8 cellular contexts compared by ENCODE assay signal in the genomic region with DNA sequence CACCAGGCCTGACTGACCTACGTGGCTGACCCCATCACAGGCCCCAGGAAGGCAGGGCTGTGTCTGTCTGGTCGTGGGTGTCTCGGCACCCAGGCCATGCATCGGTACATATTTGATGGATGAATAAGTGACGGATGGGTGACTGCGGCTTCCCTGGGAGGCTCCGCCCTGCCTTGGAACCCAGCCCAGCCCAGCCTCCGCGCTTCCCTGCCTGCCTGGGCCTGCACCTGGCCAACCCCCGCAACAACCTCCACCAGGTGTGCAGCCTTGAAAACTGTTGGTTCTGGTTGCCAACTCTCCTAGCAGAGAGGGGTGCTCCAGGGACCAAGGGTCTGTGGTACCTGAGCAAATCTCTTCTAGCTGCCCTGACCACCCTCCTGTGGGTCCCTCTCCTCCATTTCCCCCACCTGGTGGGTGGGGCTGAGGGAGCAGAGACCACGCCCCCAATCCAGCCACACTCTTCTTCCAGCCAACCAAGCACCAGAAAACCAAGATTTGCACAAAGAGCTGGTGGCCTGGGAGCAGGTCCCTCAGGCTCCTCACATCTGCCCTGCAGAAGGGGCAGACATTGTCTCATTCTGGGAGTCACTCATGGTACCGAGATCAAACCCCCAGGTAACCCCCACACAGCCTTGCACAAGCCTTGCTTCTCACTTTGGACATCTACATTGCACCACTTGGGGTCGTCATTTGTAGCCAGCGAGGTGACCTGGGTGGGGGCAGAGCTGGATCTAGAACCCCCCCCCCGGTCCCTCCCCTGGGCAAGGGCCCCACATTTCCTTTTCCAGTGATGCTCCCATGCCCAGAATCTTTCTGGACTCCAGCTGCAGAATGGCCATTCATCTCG.
A peak's percentile ranks its signal among the peaks of the same experiment; 100 is the strongest.
DNase-seq lines count a peak whose midpoint lies in the region; ATAC-seq and TF ChIP-seq lines count a peak whose summit lies in the region.

No MANE protein-coding gene starts in this region.

- H3K27me3 Mint-ChIP-seq in mesothelial cell of epicardium (ENCODE audit: low read depth) = no peaks in the 10 kb centered on the region

- no peaks in the 10 kb centered on the region for H3K36me3 Mint-ChIP-seq in mesothelial cell of epicardium

- no peak for TF ChIP-seq POLR2A in NB4 (IDR thresholded peaks at IDR 0.05; ENCODE audit: extremely low read depth, insufficient read length)

- H3K4me3 ChIP-seq in NB4 (ENCODE audit: low read depth, low read length) = no peak overlapping the region

- H3K4me3 Mint-ChIP-seq in mesothelial cell of epicardium = peak overlapping the region; percentile 36

- peaks cover 43% of the 10 kb centered on the region for H3K4me1 Mint-ChIP-seq in mesothelial cell of epicardium

- ATAC-seq in GM21576 (IDR thresholded peaks at IDR 0.05; ENCODE audit: unreplicated experiment) (no peak), GM21447 (IDR thresholded peaks at IDR 0.05; ENCODE audit: unreplicated experiment) (no peak)

- H3K9me3 Mint-ChIP-seq in mesothelial cell of epicardium = no peaks in the 10 kb centered on the region

- peak overlapping the region; percentile 81 for H3K27ac Mint-ChIP-seq in mesothelial cell of epicardium

- peak; percentile 75 for DNase-seq in COR-L47 (lab: John Stamatoyannopoulos, UW)
- peak; percentile 5 for DNase-seq in NB4 (ENCODE audit: low read depth)
- DNase-seq in activated CD8-positive, alpha-beta memory T cell treated with anti-CD3 and anti-CD28 coated beads, Interleukin-2, amount 50 U/mL, for 4 hours = peak; percentile 8
- DNase-seq in mesothelial cell of epicardium (ENCODE audit: low spot score in 2 of 2, unreplicated experiment in 2 of 2) = peak; percentile 42 to 77
- DNase-seq in cerebellar nuclear complex (lab: John Stamatoyannopoulos, UW) = no peak
- DNase-seq in activated naive CD4-positive, alpha-beta T cell (lab: John Stamatoyannopoulos, UW) = no peak

- no peak for TF ChIP-seq CTCF in NB4 (IDR thresholded peaks at IDR 0.05; ENCODE audit: low read depth, low read length)
- TF ChIP-seq CTCF in mesothelial cell of epicardium (IDR thresholded peaks at IDR 0.05; ENCODE audit: unreplicated experiment) = no peak

Comparison
In these comparisons a context has a peak if more than half of its experiments do, and no peak if none do; other contexts are left out.
1. DNase-seq: peak in COR-L47 (single experiment), NB4 (single experiment), activated CD8-positive, alpha-beta memory T cell treated with anti-CD3 and anti-CD28 coated beads, Interleukin-2, amount 50 U/mL, for 4 hours (single experiment) and mesothelial cell of epicardium (2 of 2); none in cerebellar nuclear complex (0 of 2) and activated naive CD4-positive, alpha-beta T cell (0 of 4).